ENCODE assay signal across 21 cellular contexts in the genomic region with DNA sequence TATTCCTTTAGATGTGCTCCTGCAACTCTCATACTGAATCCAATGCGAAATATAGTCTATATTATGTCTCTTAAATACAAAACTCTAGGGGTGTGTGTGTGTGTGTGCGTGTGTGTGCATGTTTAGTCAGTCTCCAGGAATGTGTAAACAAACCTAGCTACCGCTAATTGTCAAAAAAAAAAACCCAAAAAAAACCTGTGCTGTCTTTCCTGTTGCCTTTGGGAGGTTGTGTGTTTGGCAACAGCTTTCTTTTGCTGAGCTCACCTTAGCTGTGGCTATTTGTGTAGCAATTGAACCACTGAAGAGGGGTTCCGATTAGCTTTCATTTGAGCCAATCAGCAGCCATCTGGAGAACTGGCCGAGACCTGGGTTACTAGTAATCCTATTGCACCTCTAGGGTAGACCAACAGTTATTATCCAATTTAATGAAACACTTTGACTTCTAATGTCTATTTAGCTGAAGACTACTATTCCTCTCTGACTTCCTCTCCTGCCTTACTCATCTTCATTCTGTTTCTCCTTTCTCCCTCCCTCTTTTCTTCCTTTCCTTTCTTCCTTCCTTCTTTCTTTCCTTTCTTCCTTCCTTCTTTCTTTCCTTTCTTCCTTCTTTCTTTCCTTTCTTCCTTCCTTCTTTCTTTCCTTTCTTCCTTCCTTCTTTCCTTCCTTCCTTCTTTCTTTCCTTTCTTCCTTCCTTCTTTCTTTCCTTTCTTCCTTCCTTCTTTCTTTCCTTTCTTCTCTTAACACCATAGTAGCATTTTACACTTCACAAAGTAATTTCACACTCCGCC.
A peak's percentile ranks its signal among the peaks of the same experiment; 100 is the strongest.
DNase-seq lines count a peak whose midpoint lies in the region; ATAC-seq, FAIRE-seq and TF ChIP-seq lines count a peak whose summit lies in the region.
"Had no signal": no experiment of that assay in that cellular context is flagged by ENCODE, and none has a peak within 500 bp of the region (broad histone marks: within the 10 kb centered on the region; RNA-seq: fewer than 3 reads in every experiment).

No MANE protein-coding gene starts in this region.

- no peak overlapping the region for H3K56ac ChIP-seq in H1 (replicated peaks; ENCODE audit: insufficient read length, low read depth, low read length)

- no peaks in the 10 kb centered on the region for H3K36me3 ChIP-seq in H1 (ENCODE audit: control insufficient read depth in 2 of 4, insufficient read depth in 4 of 4, low read length in 3 of 4)
- H3K36me3 ChIP-seq: Peyer's patch had no signal

- H3K4ac ChIP-seq in H1 (replicated peaks; ENCODE audit: insufficient read length, low read depth, low read length): no peak overlapping the region

- H2AFZ ChIP-seq in H1 (ENCODE audit: low read length): no peak overlapping the region

- no peak overlapping the region for H3K14ac ChIP-seq in H1 (ENCODE audit: insufficient read length)

- 72% methylated on average over 6 of the region's 6 CpGs; no CpG with 5 or more reads in 1 of the 2 experiments for WGBS in H1 (ENCODE audit: extremely low coverage in 1 of 2, insufficient coverage in 1 of 2, insufficient read length in 1 of 2, insufficient replicate concordance in 2 of 2, low coverage in 1 of 2, low lambda C conversion rate in 2 of 2, missing lambda C conversion rate in 1 of 2), 2 experiments

- H4K5ac ChIP-seq in H1 (ENCODE audit: insufficient read length, low read depth, low read length): no peak overlapping the region

- no peak overlapping the region for H4K8ac ChIP-seq in H1 (ENCODE audit: extremely low read depth, insufficient read depth, low read length)

- H2BK12ac ChIP-seq in H1 (ENCODE audit: low read depth, low read length): no peak overlapping the region

- H3K79me1 ChIP-seq in H1 (ENCODE audit: low read depth, low read length): no peaks in the 10 kb centered on the region

- H2BK5ac ChIP-seq in H1 (ENCODE audit: low read depth, low read length): no peak overlapping the region

- no peak overlapping the region for H4K91ac ChIP-seq in H1 (replicated peaks; ENCODE audit: insufficient read length, low read length)

- no peak for TF ChIP-seq CTCF in H1 (IDR thresholded peaks at IDR 0.05; ENCODE audit: control extremely low read depth in 1 of 3, insufficient read depth in 1 of 3, low read depth in 1 of 3, low read length in 3 of 3)

- H2BK15ac ChIP-seq in H1 (ENCODE audit: low read length): no peak overlapping the region

- peaks cover 0 to 6% (median 1%) of the 10 kb centered on the region in 4 experiments; a peak in 3 of 7 replicates for H3K4me1 ChIP-seq in H1 (replicated peaks in 1 of 4; ENCODE audit: control insufficient read depth in 3 of 4, insufficient read depth in 4 of 4, low read length in 3 of 4)
- H3K4me1 ChIP-seq: Peyer's patch, psoas muscle had no signal

- no peak overlapping the region for H3K4me3 ChIP-seq in H1 (ENCODE audit: extremely low read depth in 1 of 4, insufficient read depth in 2 of 4, low read depth in 3 of 4, low read length in 4 of 4)
- H3K4me3 ChIP-seq: Peyer's patch, psoas muscle had no signal

- no peak overlapping the region for H2BK20ac ChIP-seq in H1 (ENCODE audit: low read length)

- TF ChIP-seq EP300 in H1 (IDR thresholded peaks at IDR 0.05; ENCODE audit: borderline replicate concordance in 1 of 2, low read depth in 2 of 2, low read length in 2 of 2): no peak

- no peak overlapping the region for H3K18ac ChIP-seq in H1 (ENCODE audit: extremely low read depth, low read length)

- TF ChIP-seq POLR2A in H1 (IDR thresholded peaks at IDR 0.05; ENCODE audit: control extremely low read depth in 1 of 2, low read depth in 2 of 2, low read length in 2 of 2): no peak

- FAIRE-seq in H1 (lab: Jason Lieb, UNC): peak; percentile 24
- FAIRE-seq: kidney had no signal

- no peaks in the 10 kb centered on the region; the same call in 1 of the 2 replicates for H3K23me2 ChIP-seq in H1 (ENCODE audit: low read depth, low read length)

- H3K9ac ChIP-seq in H1 (replicated peaks in 1 of 4; ENCODE audit: extremely low read depth in 1 of 4, low read depth in 3 of 4, low read length in 3 of 4): no peak overlapping the region

- no peak overlapping the region for H3K27ac ChIP-seq in H1 (ENCODE audit: low read depth, low read length)
- H3K27ac ChIP-seq: Peyer's patch, psoas muscle had no signal

- H2AK5ac ChIP-seq in H1 (ENCODE audit: low read depth, low read length): no peak overlapping the region

- DNase-seq in EL (peak; percentile 1), NCI-H226 (peak; percentile 6), H1 (ENCODE audit: low read depth in 1 of 2, low spot score in 2 of 2) (no peak), myocyte (ENCODE audit: low read depth) (peak; percentile 21), NCI-H1694 (lab: John Stamatoyannopoulos, UW) (no peak)
- DNase-seq: activated CD4-positive, alpha-beta T cell treated with anti-CD3 and anti-CD28 coated beads for 4 hours; activated T-cell treated with anti-CD3 and anti-CD28 coated beads for 4 hours; caudate nucleus; DMS153; effector memory CD8-positive, alpha-beta T cell; kidney; NCI-H1092 treated with DMSO at 0.1 percent for 48 hours; Peyer's patch; psoas muscle; stimulated activated CD4-positive, alpha-beta T cell treated with anti-CD3 and anti-CD28 coated beads, Interleukin-15, amount 100 ng/mL, for 24 hours; substantia nigra had no signal

- peaks cover 0 to 3% (median 0%) of the 10 kb centered on the region in 4 experiments; a peak in 1 of 7 replicates for H3K27me3 ChIP-seq in H1 (replicated peaks in 1 of 4; ENCODE audit: control insufficient read depth in 3 of 4, extremely low read depth in 1 of 4, insufficient read depth in 3 of 4, low read length in 3 of 4)
- H3K27me3 ChIP-seq: Peyer's patch had no signal

- H4K20me1 ChIP-seq in H1 (replicated peaks in 1 of 2; ENCODE audit: control insufficient read depth in 1 of 2, insufficient read depth in 2 of 2, low read length in 2 of 2): no peaks in the 10 kb centered on the region

- no peaks in the 10 kb centered on the region for H3K9me3 ChIP-seq in H1 (ENCODE audit: insufficient read depth in 2 of 2, low read depth in 1 of 2, low read length in 1 of 2)
- H3K9me3 ChIP-seq: Peyer's patch, psoas muscle had no signal

- ATAC-seq in GM18867 (IDR thresholded peaks at IDR 0.05; ENCODE audit: unreplicated experiment): no peak
- ATAC-seq in GM19452 (IDR thresholded peaks at IDR 0.05; ENCODE audit: unreplicated experiment): no peak
- no peak for ATAC-seq in HG03432 (IDR thresholded peaks at IDR 0.05; ENCODE audit: unreplicated experiment)
- ATAC-seq: activated naive CD4-positive, alpha-beta T cell treated with anti-CD3 and anti-CD28 coated beads, Interleukin-2, amount 50 U/mL, for 72 hours; effector memory CD8-positive, alpha-beta T cell; HCT116; psoas muscle had no signal

- no peak for TF ChIP-seq RAD21 in H1 (IDR thresholded peaks at IDR 0.05 in 1 of 2, conservative IDR thresholded peaks at IDR 0.05 in 1 of 2; ENCODE audit: low read depth in 2 of 2, low read length in 2 of 2)

- H3K79me2 ChIP-seq in H1 (ENCODE audit: control insufficient read depth in 1 of 2, insufficient read depth in 2 of 2, low read length in 2 of 2): no peaks in the 10 kb centered on the region

- H3K23ac ChIP-seq in H1 (ENCODE audit: insufficient read length): no peak overlapping the region

- H2BK120ac ChIP-seq in H1 (replicated peaks; ENCODE audit: low read depth, low read length): no peak overlapping the region

- POLR2A ChIA-PET in H1 (lab: Charles Lee; ENCODE audit: partially characterized antibody): no interaction called here

- CTCF ChIA-PET in H1 (lab: Charles Lee; ENCODE audit: partially characterized antibody): interaction anchor here (0.8 to 1.5 kb wide), 3 partner anchors 27 to 29 kb away, joined by 3 to 8 read pairs (median 5); no protein-coding TSS in a partner anchor

- H3K4me2 ChIP-seq in H1 (ENCODE audit: insufficient read depth in 1 of 2, low read depth in 2 of 2, low read length in 2 of 2): no peak overlapping the region

TF ChIP-seq in H1, 55 proteins besides CTCF, POLR2A, EP300 and RAD21:
- no peak for TF ChIP-seq CEBPB (IDR thresholded peaks at IDR 0.05; ENCODE audit: low read depth, low read length)

Comparison
In these comparisons a context has a peak if more than half of its experiments do, and no peak if none do; other contexts are left out.
1. DNase-seq: peak in EL (single experiment), NCI-H226 (single experiment) and myocyte (single experiment); none in H1 (0 of 2) and NCI-H1694 (single experiment).